27 cellular contexts compared by ENCODE assay signal in genomic region chrX:79300821-79301220, GRCh38.
"Had no signal": no experiment of that assay in that cellular context is flagged by ENCODE, and none has a peak within 500 bp of the region (broad histone marks: within the 10 kb centered on the region; RNA-seq: fewer than 3 reads in every experiment).

No MANE protein-coding gene starts in this region.

- H3K4me3 ChIP-seq: colonic mucosa, esophagus squamous epithelium, gastrocnemius medialis, heart right ventricle, left lung, lower lobe of right lung, mucosa of descending colon had no signal

- H3K4me3 Mint-ChIP-seq: dendritic cell treated with granulocyte-macrophage colony-stimulating factor and Interleukin-4, amounts not matched to agents 40 ng/mL and 50 ng/mL, for 4 days; effector memory CD8-positive, alpha-beta T cell; endodermal cell; mesothelial cell of epicardium; naive B cell had no signal

- H3K27me3 ChIP-seq: esophagus squamous epithelium, gastrocnemius medialis, heart right ventricle, left lung had no signal

- FAIRE-seq: endometrium, islet of Langerhans, keratinocyte had no signal

- H3K4me1 ChIP-seq: colonic mucosa, esophagus squamous epithelium, gastrocnemius medialis, heart right ventricle, left lung, lower lobe of right lung had no signal

- H3K4me1 Mint-ChIP-seq: endodermal cell, mesothelial cell of epicardium, naive B cell had no signal

- H3K27me3 Mint-ChIP-seq: dendritic cell treated with granulocyte-macrophage colony-stimulating factor and Interleukin-4, amounts not matched to agents 40 ng/mL and 50 ng/mL, for 4 days; effector memory CD8-positive, alpha-beta T cell; naive B cell had no signal

- H3K27ac ChIP-seq: colonic mucosa, epithelial cell of prostate, esophagus squamous epithelium, gastrocnemius medialis, heart right ventricle, left lung, lower lobe of right lung had no signal

- H3K27ac Mint-ChIP-seq: dendritic cell treated with granulocyte-macrophage colony-stimulating factor and Interleukin-4, amounts not matched to agents 40 ng/mL and 50 ng/mL, for 4 days; effector memory CD8-positive, alpha-beta T cell; endodermal cell; mesothelial cell of epicardium; naive B cell had no signal

- DNase-seq: colonic mucosa; cortex of kidney; effector CD8-positive, alpha-beta T cell; effector memory CD8-positive, alpha-beta T cell; endodermal cell; erythroblast; esophagus squamous epithelium; foreskin fibroblast; foreskin melanocyte; gastrocnemius medialis; glutamatergic neuron; head of caudate nucleus; heart right ventricle; hippocampal formation; left cardiac atrium; left lung; left ventricle myocardium superior; lower lobe of right lung; mesenchymal stem cell; mucosa of descending colon; naive B cell had no signal

- H3K9me3 ChIP-seq: colonic mucosa, esophagus squamous epithelium, gastrocnemius medialis, heart right ventricle, left lung, lower lobe of right lung, mucosa of descending colon had no signal

- H3K36me3 ChIP-seq: colonic mucosa, esophagus squamous epithelium, gastrocnemius medialis, heart right ventricle, left lung, lower lobe of right lung had no signal

- H3K9me3 Mint-ChIP-seq: dendritic cell treated with granulocyte-macrophage colony-stimulating factor and Interleukin-4, amounts not matched to agents 40 ng/mL and 50 ng/mL, for 4 days; effector memory CD8-positive, alpha-beta T cell had no signal

- H3K36me3 Mint-ChIP-seq: mesothelial cell of epicardium, naive B cell had no signal
